In the genomic region with DNA sequence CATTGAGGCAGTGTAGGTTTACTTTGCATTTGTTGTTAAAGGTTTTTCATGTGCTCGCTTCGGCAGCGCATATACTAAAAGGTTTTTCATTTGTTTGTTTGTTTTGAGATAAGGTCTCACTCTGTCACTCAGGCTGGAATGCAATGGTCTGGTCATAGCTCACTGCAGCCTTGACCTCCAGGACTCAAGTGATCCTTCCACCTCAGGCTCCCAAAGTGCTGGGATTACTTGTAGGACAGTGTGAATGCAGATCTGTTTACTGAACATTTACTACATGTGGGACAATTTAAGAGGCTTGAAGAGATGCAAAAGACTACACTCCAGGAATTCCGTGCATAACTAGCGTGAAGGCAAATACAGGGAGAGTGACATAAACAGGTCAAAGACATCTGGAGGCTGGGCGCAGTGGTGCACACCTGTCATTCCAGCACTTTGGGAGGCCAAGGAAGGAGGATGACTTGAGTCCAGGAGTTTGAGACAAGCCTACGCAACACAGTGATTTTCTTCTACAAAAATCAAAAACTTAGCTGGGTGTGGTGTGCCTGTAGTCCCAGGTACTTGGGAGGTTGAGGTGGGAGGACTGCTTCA, we compare ENCODE assay signal across 32 cellular contexts. TPM values are rescaled to one million over a fixed set of nuclear protein-coding genes. Genes with fewer than 3 reads are reported as not detected.
A peak's percentile ranks its signal among the peaks of the same experiment; 100 is the strongest.
DNase-seq lines count a peak whose midpoint lies in the region; ATAC-seq and TF ChIP-seq lines count a peak whose summit lies in the region.
"Had no signal": no experiment of that assay in that cellular context is flagged by ENCODE, and none has a peak within 500 bp of the region (broad histone marks: within the 10 kb centered on the region; RNA-seq: fewer than 3 reads in every experiment).

No MANE protein-coding gene starts in this region.

- peaks cover 0 to 83% (median 45%) of the 10 kb centered on the region in 6 donors for H3K36me3 ChIP-seq in spleen

- no peaks in the 10 kb centered on the region for H3K9me3 Mint-ChIP-seq in activated naive CD4-positive, alpha-beta T cell treated with anti-CD3 and anti-CD28 coated beads, Interleukin-2, amount 50 U/mL, for 72 hours
- H3K9me3 Mint-ChIP-seq in activated naive CD8-positive, alpha-beta T cell treated with anti-CD3 and anti-CD28 coated beads for 36 hours = no peaks in the 10 kb centered on the region
- H3K9me3 Mint-ChIP-seq in memory B cell = no peaks in the 10 kb centered on the region
- no peaks in the 10 kb centered on the region for H3K9me3 Mint-ChIP-seq in stimulated activated naive B cell treated with anti-CD40 and anti-IgM and Interleukin-4, amounts not matched to agents 10 μg/mL and 1 μg/mL and 100 μg/mL, for 72 hours
- H3K9me3 Mint-ChIP-seq in activated CD4-positive, alpha-beta T cell treated with anti-CD3 and anti-CD28 coated beads, Interleukin-2, amount 10 ng/mL, durations not matched to agents 7 days and 5 days = no peaks in the 10 kb centered on the region
- H3K9me3 Mint-ChIP-seq: activated T-cell treated with anti-CD3 and anti-CD28 coated beads, Interleukin-2, amount 50 U/mL, for 72 hours; WTC11 had no signal

- H3K27me3 ChIP-seq in spleen (replicated peaks in 1 of 7) = no peaks in the 10 kb centered on the region
- H3K27me3 ChIP-seq: suprapubic skin had no signal

- WGBS in spleen, 5 donors = 95 to 98% (median 96%) methylated on average over 7 of the region's 7 CpGs

- TF ChIP-seq POLR2A in spleen (IDR thresholded peaks at IDR 0.05) = no peak

- H3K4me3 Mint-ChIP-seq in activated naive CD8-positive, alpha-beta T cell treated with anti-CD3 and anti-CD28 coated beads for 36 hours = no peak overlapping the region
- no peak overlapping the region for H3K4me3 Mint-ChIP-seq in memory B cell
- H3K4me3 Mint-ChIP-seq in stimulated activated naive B cell treated with anti-CD40 and anti-IgM and Interleukin-4, amounts not matched to agents 10 μg/mL and 1 μg/mL and 100 μg/mL, for 72 hours = no peak overlapping the region
- H3K4me3 Mint-ChIP-seq in activated CD4-positive, alpha-beta T cell treated with anti-CD3 and anti-CD28 coated beads, Interleukin-2, amount 10 ng/mL, durations not matched to agents 7 days and 5 days = no peak overlapping the region
- H3K4me3 Mint-ChIP-seq: activated T-cell treated with anti-CD3 and anti-CD28 coated beads, Interleukin-2, amount 50 U/mL, for 72 hours; WTC11 had no signal

- H3K4me1 Mint-ChIP-seq in activated naive CD8-positive, alpha-beta T cell treated with anti-CD3 and anti-CD28 coated beads for 36 hours = peaks cover 6% of the 10 kb centered on the region
- H3K4me1 Mint-ChIP-seq in memory B cell = peaks cover 3% of the 10 kb centered on the region
- H3K4me1 Mint-ChIP-seq in stimulated activated naive B cell treated with anti-CD40 and anti-IgM and Interleukin-4, amounts not matched to agents 10 μg/mL and 1 μg/mL and 100 μg/mL, for 72 hours = peaks cover 0 to 7% of the 10 kb centered on the region in 2 donors
- H3K4me1 Mint-ChIP-seq in activated CD4-positive, alpha-beta T cell treated with anti-CD3 and anti-CD28 coated beads, Interleukin-2, amount 10 ng/mL, durations not matched to agents 7 days and 5 days = no peaks in the 10 kb centered on the region
- H3K4me1 Mint-ChIP-seq: WTC11 had no signal

- peaks cover 0 to 5% of the 10 kb centered on the region in 2 donors for H3K36me3 Mint-ChIP-seq in activated naive CD4-positive, alpha-beta T cell treated with anti-CD3 and anti-CD28 coated beads, Interleukin-2, amount 50 U/mL, for 72 hours
- no peaks in the 10 kb centered on the region for H3K36me3 Mint-ChIP-seq in activated naive CD8-positive, alpha-beta T cell treated with anti-CD3 and anti-CD28 coated beads for 36 hours
- peaks cover 25% of the 10 kb centered on the region for H3K36me3 Mint-ChIP-seq in memory B cell
- H3K36me3 Mint-ChIP-seq in stimulated activated naive B cell treated with anti-CD40 and anti-IgM and Interleukin-4, amounts not matched to agents 10 μg/mL and 1 μg/mL and 100 μg/mL, for 72 hours = peaks cover 10 to 22% of the 10 kb centered on the region in 2 donors
- peaks cover 9% of the 10 kb centered on the region for H3K36me3 Mint-ChIP-seq in activated CD4-positive, alpha-beta T cell treated with anti-CD3 and anti-CD28 coated beads, Interleukin-2, amount 10 ng/mL, durations not matched to agents 7 days and 5 days (ENCODE audit: low read depth)

- POLR2A ChIA-PET in activated CD4-positive, alpha-beta T cell treated with anti-CD3 and anti-CD28 coated beads, Interleukin-2, amount 10 ng/mL, durations not matched to agents 7 days and 5 days (lab: Charles Lee) = no interaction called here

- TF ChIP-seq CTCF in spleen (IDR thresholded peaks at IDR 0.05 in 8 of 11, conservative IDR thresholded peaks at IDR 0.05 in 3 of 11) = no peak

- intact Hi-C loops in spleen (cut with DNase I; ENCODE audit: low total_unique reads) (no loop called here), head of caudate nucleus (cut with DNase I) (no loop called here)

- no peak for DNase-seq in activated naive CD4-positive, alpha-beta T cell treated with anti-CD3 and anti-CD28 coated beads, Interleukin-2, amount 50 U/mL, for 72 hours (ENCODE audit: low spot score in 2 of 2)
- no peak for DNase-seq in activated naive CD4-positive, alpha-beta T cell (lab: John Stamatoyannopoulos, UW)
- DNase-seq in activated naive CD8-positive, alpha-beta T cell treated with anti-CD3 and anti-CD28 coated beads for 36 hours = no peak
- no peak for DNase-seq in memory B cell (ENCODE audit: low spot score in 2 of 2)
- DNase-seq in stimulated activated naive B cell treated with anti-CD40 and anti-IgM and Interleukin-4, amounts not matched to agents 10 μg/mL and 1 μg/mL and 100 μg/mL, for 72 hours = no peak
- no peak for DNase-seq in spleen
- DNase-seq in head of caudate nucleus = no peak
- no peak for DNase-seq in activated CD4-positive, alpha-beta T cell treated with anti-CD3 and anti-CD28 coated beads, Interleukin-2, amount 10 ng/mL, durations not matched to agents 7 days and 5 days
- DNase-seq: 8988T; activated naive CD4-positive, alpha-beta T cell treated with Interleukin-2 at 50 U/mL for 16 hours; activated T-cell treated with anti-CD3 and anti-CD28 coated beads, Interleukin-2, amount 50 U/mL, for 72 hours; amniotic stem cell; DND-41; effector CD4-positive, alpha-beta T cell; GF-D8; Karpas-422; mesenchymal stem cell; NCI-H1417 treated with DMSO at 0.1 percent for 48 hours; NCI-H2081 treated with DMSO at 0.1 percent for 48 hours; NCI-H2227 treated with DMSO at 0.1 percent for 48 hours; NCI-H526; NK-92 treated with Interleukin-12 subunit alpha and Interleukin-12 subunit beta, amount 100 ng/mL, for 24 hours; stimulated activated CD4-positive, alpha-beta T cell treated with anti-CD3 and anti-CD28 coated beads, Interleukin-15, amount 100 ng/mL, for 24 hours; stimulated activated CD4-positive, alpha-beta T cell treated with anti-CD3 and anti-CD28 coated beads, Interleukin-4, amount 100 ng/mL, for 4 hours; T-helper 1 cell had no signal

- H3K4me3 ChIP-seq in spleen = no peak overlapping the region
- H3K4me3 ChIP-seq: SK-N-MC, suprapubic skin had no signal

- H3K9me3 ChIP-seq in spleen = no peaks in the 10 kb centered on the region
- H3K9me3 ChIP-seq: suprapubic skin had no signal

- no peak overlapping the region for H3K27ac ChIP-seq in spleen
- H3K27ac ChIP-seq: C4-2B, epithelial cell of prostate, SK-N-MC, suprapubic skin had no signal

- ATAC-seq in activated naive CD4-positive, alpha-beta T cell treated with anti-CD3 and anti-CD28 coated beads, Interleukin-2, amount 50 U/mL, for 72 hours = no peak
- ATAC-seq in memory B cell (ENCODE audit: low read depth) = no peak
- ATAC-seq in stimulated activated naive B cell treated with anti-CD40 and anti-IgM and Interleukin-4, amounts not matched to agents 10 μg/mL and 1 μg/mL and 100 μg/mL, for 72 hours (replicated peaks) = no peak
- ATAC-seq: activated T-cell treated with anti-CD3 and anti-CD28 coated beads, Interleukin-2, amount 50 U/mL, for 72 hours; HCT116; left lobe of liver; WTC11 had no signal

- peak overlapping the region; percentile 76 to 77 for H3K27ac Mint-ChIP-seq in activated naive CD4-positive, alpha-beta T cell treated with anti-CD3 and anti-CD28 coated beads, Interleukin-2, amount 50 U/mL, for 72 hours
- H3K27ac Mint-ChIP-seq in activated naive CD8-positive, alpha-beta T cell treated with anti-CD3 and anti-CD28 coated beads for 36 hours = peak overlapping the region; percentile 17
- H3K27ac Mint-ChIP-seq in memory B cell = peak overlapping the region; percentile 89
- H3K27ac Mint-ChIP-seq in stimulated activated naive B cell treated with anti-CD40 and anti-IgM and Interleukin-4, amounts not matched to agents 10 μg/mL and 1 μg/mL and 100 μg/mL, for 72 hours = peak overlapping the region; percentile 82
- no peak overlapping the region for H3K27ac Mint-ChIP-seq in activated CD4-positive, alpha-beta T cell treated with anti-CD3 and anti-CD28 coated beads, Interleukin-2, amount 10 ng/mL, durations not matched to agents 7 days and 5 days
- H3K27ac Mint-ChIP-seq: activated T-cell treated with anti-CD3 and anti-CD28 coated beads, Interleukin-2, amount 50 U/mL, for 72 hours had no signal

- CTCF ChIA-PET in activated CD4-positive, alpha-beta T cell treated with anti-CD3 and anti-CD28 coated beads, Interleukin-2, amount 10 ng/mL, durations not matched to agents 7 days and 5 days (lab: Charles Lee) = interaction anchor here (1.9 kb wide), 1 partner anchor 11 kb away, joined by 7 read pairs; no protein-coding TSS in a partner anchor

- peaks cover 0 to 13% (median 4%) of the 10 kb centered on the region in 6 donors for H3K4me1 ChIP-seq in spleen
- H3K4me1 ChIP-seq: suprapubic skin had no signal

- H3K27me3 Mint-ChIP-seq in activated naive CD8-positive, alpha-beta T cell treated with anti-CD3 and anti-CD28 coated beads for 36 hours = no peaks in the 10 kb centered on the region
- H3K27me3 Mint-ChIP-seq in memory B cell = no peaks in the 10 kb centered on the region
- no peaks in the 10 kb centered on the region for H3K27me3 Mint-ChIP-seq in stimulated activated naive B cell treated with anti-CD40 and anti-IgM and Interleukin-4, amounts not matched to agents 10 μg/mL and 1 μg/mL and 100 μg/mL, for 72 hours
- no peaks in the 10 kb centered on the region for H3K27me3 Mint-ChIP-seq in activated CD4-positive, alpha-beta T cell treated with anti-CD3 and anti-CD28 coated beads, Interleukin-2, amount 10 ng/mL, durations not matched to agents 7 days and 5 days

RNA-seq across cellular contexts. Expression of a gene that starts 34.1 kb away (rescaled TPM):
- 1 to 10 TPM; 2.4 to 4.9 TPM for total RNA-seq in activated naive CD4-positive, alpha-beta T cell treated with anti-CD3 and anti-CD28 coated beads, Interleukin-2, amount 50 U/mL, for 72 hours
- total RNA-seq in activated naive CD8-positive, alpha-beta T cell treated with anti-CD3 and anti-CD28 coated beads for 36 hours = under 1 TPM; 0.60 to 0.72 TPM
- total RNA-seq in spleen = 10 to 100 TPM in 5 of 7 donors, 1 to 10 TPM in 2; 6.9 to 21.3 (median 14.6) TPM
- 1 to 10 TPM; 4.8 to 6.4 (median 5.4) TPM for polyA plus RNA-seq in spleen
- 10 to 100 TPM in 1 of 2 experiments, 1 to 10 TPM in 1; 8.9 to 11.0 TPM for total RNA-seq in activated CD4-positive, alpha-beta T cell treated with anti-CD3 and anti-CD28 coated beads, Interleukin-2, amount 10 ng/mL, durations not matched to agents 7 days and 5 days

RNA-seq across cellular contexts. Expression of a gene that starts 35.7 kb away (rescaled TPM):
- total RNA-seq in activated naive CD4-positive, alpha-beta T cell treated with anti-CD3 and anti-CD28 coated beads, Interleukin-2, amount 50 U/mL, for 72 hours = 10 to 100 TPM; 33.9 to 50.5 TPM
- 10 to 100 TPM; 41.6 to 43.8 TPM for total RNA-seq in activated naive CD8-positive, alpha-beta T cell treated with anti-CD3 and anti-CD28 coated beads for 36 hours
- 10 to 100 TPM; 43.2 to 71.5 (median 54.9) TPM for total RNA-seq in spleen
- polyA plus RNA-seq in spleen = 10 to 100 TPM; 23.7 to 51.8 (median 39.1) TPM
- total RNA-seq in activated CD4-positive, alpha-beta T cell treated with anti-CD3 and anti-CD28 coated beads, Interleukin-2, amount 10 ng/mL, durations not matched to agents 7 days and 5 days = 10 to 100 TPM; 75.9 to 82.7 TPM

RNA-seq across cellular contexts. Expression of a gene that starts 59.4 kb away (rescaled TPM):
- 10 to 100 TPM; 25.3 to 27.8 TPM for total RNA-seq in activated naive CD4-positive, alpha-beta T cell treated with anti-CD3 and anti-CD28 coated beads, Interleukin-2, amount 50 U/mL, for 72 hours
- total RNA-seq in activated naive CD8-positive, alpha-beta T cell treated with anti-CD3 and anti-CD28 coated beads for 36 hours = 10 to 100 TPM; 52.6 to 53.8 TPM
- total RNA-seq in spleen = 10 to 100 TPM; 27.9 to 51.9 (median 36.0) TPM
- 10 to 100 TPM; 16.6 to 43.9 (median 32.9) TPM for polyA plus RNA-seq in spleen
- total RNA-seq in activated CD4-positive, alpha-beta T cell treated with anti-CD3 and anti-CD28 coated beads, Interleukin-2, amount 10 ng/mL, durations not matched to agents 7 days and 5 days = 10 to 100 TPM; 39.7 to 59.4 TPM
